In the genomic region with DNA sequence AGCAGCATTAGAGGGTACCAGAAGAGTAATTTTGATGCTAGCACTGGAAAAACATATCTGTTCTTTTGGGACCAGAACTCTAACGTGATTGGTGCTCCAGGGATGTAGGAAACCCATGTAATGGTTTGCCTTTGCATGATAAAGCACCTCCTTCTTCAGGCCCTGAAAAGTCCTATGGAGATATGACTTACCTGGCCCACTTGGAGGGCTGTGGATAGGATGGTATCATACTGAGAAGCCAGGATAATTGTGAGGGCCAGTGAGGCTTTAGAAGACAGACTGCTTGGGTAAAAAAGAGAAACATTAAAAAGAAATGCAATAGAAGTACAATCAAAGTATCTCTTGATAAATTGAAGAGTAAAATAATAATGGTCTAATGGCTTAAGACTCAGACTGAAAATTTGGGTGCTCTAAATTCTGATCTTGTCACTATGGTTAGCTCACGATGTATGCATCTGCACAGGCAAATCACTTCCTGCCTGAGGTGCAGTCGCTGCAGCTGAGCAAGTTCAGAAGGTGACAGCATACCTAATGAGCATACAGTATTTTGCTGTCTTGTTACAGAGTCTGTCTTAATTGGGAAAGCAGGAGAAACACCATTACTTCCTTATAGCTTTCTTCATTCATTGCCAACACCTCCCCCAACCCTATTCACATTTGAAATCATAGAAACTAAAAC, we compare ENCODE assay signal across 12 cellular contexts.
A peak's percentile ranks its signal among the peaks of the same experiment; 100 is the strongest.
DNase-seq lines count a peak whose midpoint lies in the region; ATAC-seq, FAIRE-seq and TF ChIP-seq lines count a peak whose summit lies in the region.
"Had no signal": no experiment of that assay in that cellular context is flagged by ENCODE, and none has a peak within 500 bp of the region (broad histone marks: within the 10 kb centered on the region; RNA-seq: fewer than 3 reads in every experiment).

No MANE protein-coding gene starts in this region.

- H3K4me2 ChIP-seq in GM12878 (ENCODE audit: control insufficient read depth, insufficient read depth), result no peak overlapping the region

- no peaks in the 10 kb centered on the region; the same call in 1 of the 2 replicates for H3K4me1 ChIP-seq in GM12878 (ENCODE audit: control insufficient read depth, insufficient read depth, low read length)

- TF ChIP-seq RAD21 in GM12878 (IDR thresholded peaks at IDR 0.05; ENCODE audit: insufficient read depth, low read depth, low read length), result no peak

- no peaks in the 10 kb centered on the region for H3K27me3 ChIP-seq in GM12878 (replicated peaks in 1 of 2; ENCODE audit: control insufficient read depth in 2 of 2, insufficient read depth in 2 of 2, low read length in 1 of 2)

- H4K20me1 ChIP-seq in GM12878 (ENCODE audit: control insufficient read depth, insufficient read depth), result no peaks in the 10 kb centered on the region

- POLR2A ChIA-PET in GM12878 (lab: Charles Lee), result no interaction called here

- CTCF ChIA-PET in GM12878 (lab: Yijun Ruan, JAX), result interaction anchor here (0.6 kb wide), 1 partner anchor 397 kb away, joined by 3 read pairs; no protein-coding TSS in a partner anchor

- peak; percentile 98 for ATAC-seq in GM18867 (IDR thresholded peaks at IDR 0.05; ENCODE audit: unreplicated experiment)
- ATAC-seq in GM21447 (IDR thresholded peaks at IDR 0.05; ENCODE audit: unreplicated experiment), result peak; percentile 93
- ATAC-seq in HG03103 (IDR thresholded peaks at IDR 0.05; ENCODE audit: low read depth, unreplicated experiment), result peak; percentile 81
- ATAC-seq in GM12878, result peak; percentile 99
- ATAC-seq: activated naive CD4-positive, alpha-beta T cell treated with anti-CD3 and anti-CD28 coated beads, Interleukin-2, amount 50 U/mL, for 72 hours; effector memory CD8-positive, alpha-beta T cell had no signal

- H3K79me2 ChIP-seq in GM12878 (ENCODE audit: control insufficient read depth, insufficient read depth, low read length), result no peaks in the 10 kb centered on the region

- no peak for TF ChIP-seq POLR2A in GM12878 (IDR thresholded peaks at IDR 0.05; ENCODE audit: low read depth, low read length)

- H2AFZ ChIP-seq in GM12878 (ENCODE audit: control insufficient read depth, low read depth, low read length), result no peak overlapping the region

- in situ Hi-C loops in GM12878 (cut with MboI), result no loop called here

- 2% methylated on average over 3 of the region's 3 CpGs for WGBS in GM12878 (ENCODE audit: insufficient coverage, insufficient replicate concordance, low lambda C conversion rate, missing lambda C conversion rate)

- no TSS peak for BruUV-seq in GM12878 (replicated peaks; lab: Mats Ljungman, UMichigan)

- DNase-seq in GM12878 (ENCODE audit: low read depth, low spot score) (peak; percentile 32), NCI-H446 treated with DMSO at 0.1 percent for 48 hours (lab: John Stamatoyannopoulos, UW) (no peak), UCSD-AML1 (lab: John Stamatoyannopoulos, UW; ENCODE audit: unreplicated experiment) (no peak)
- no peak for DNase-seq in effector CD4-positive, alpha-beta T cell
- DNase-seq: activated CD4-positive, alpha-beta T cell treated with anti-CD3 and anti-CD28 coated beads for 48 hours; DMS 273 treated with DMSO at 0.1 percent for 48 hours; effector memory CD8-positive, alpha-beta T cell; NCI-H1930 had no signal

- peak; percentile 31 for FAIRE-seq in GM12878 (lab: Jason Lieb, UNC)

- RAD21 ChIA-PET in GM12878 (lab: Charles Lee; ENCODE audit: unreplicated experiment), result interaction anchor here (1.5 kb wide), 1 partner anchor 60 kb away, joined by 3 read pairs; no protein-coding TSS in a partner anchor

- TF ChIP-seq CTCF in GM12878 (IDR thresholded peaks at IDR 0.05 in 2 of 3, conservative IDR thresholded peaks at IDR 0.05 in 1 of 3; ENCODE audit: control insufficient read depth in 2 of 3, extremely low read depth in 1 of 3, insufficient read depth in 1 of 3, low read depth in 3 of 3, low read length in 3 of 3), result no peak

- SMC1A ChIA-PET in GM12878 (lab: Charles Lee; ENCODE audit: uncharacterized antibody, unreplicated experiment), result interaction anchor here (0.7 to 1.7 kb wide), 5 partner anchors 9 to 372 kb away, joined by 3 to 5 read pairs (median 3); no protein-coding TSS in a partner anchor

- no peaks in the 10 kb centered on the region for H3K36me3 ChIP-seq in GM12878 (ENCODE audit: control insufficient read depth in 2 of 2, insufficient read depth in 2 of 2, low read length in 1 of 2)

- intact Hi-C loops in GM12878 (cut with micrococcal nuclease; ENCODE audit: unreplicated experiment), result loop anchor here (2.0 kb wide), 1 partner anchor 67 kb away; no protein-coding TSS in a partner anchor

- H3K4me3 ChIP-seq in GM12878, result no peak overlapping the region

- no peak overlapping the region for H3K9ac ChIP-seq in GM12878 (ENCODE audit: control insufficient read depth, insufficient read depth, low read length)

- TF ChIP-seq EP300 in GM12878 (IDR thresholded peaks at IDR 0.05; ENCODE audit: borderline replicate concordance in 1 of 2, control insufficient read depth in 1 of 2, low read depth in 2 of 2, low read length in 2 of 2), result no peak

- no peaks in the 10 kb centered on the region for H3K9me3 ChIP-seq in GM12878 (replicated peaks; ENCODE audit: control insufficient read depth, insufficient read depth, low read length)

- no peak overlapping the region for H3K27ac ChIP-seq in GM12878 (ENCODE audit: control insufficient read depth, insufficient read depth)

TF ChIP-seq in GM12878, 131 proteins besides CTCF, POLR2A, EP300 and RAD21 (continues in another document):
- TF ChIP-seq, protein P1, sequence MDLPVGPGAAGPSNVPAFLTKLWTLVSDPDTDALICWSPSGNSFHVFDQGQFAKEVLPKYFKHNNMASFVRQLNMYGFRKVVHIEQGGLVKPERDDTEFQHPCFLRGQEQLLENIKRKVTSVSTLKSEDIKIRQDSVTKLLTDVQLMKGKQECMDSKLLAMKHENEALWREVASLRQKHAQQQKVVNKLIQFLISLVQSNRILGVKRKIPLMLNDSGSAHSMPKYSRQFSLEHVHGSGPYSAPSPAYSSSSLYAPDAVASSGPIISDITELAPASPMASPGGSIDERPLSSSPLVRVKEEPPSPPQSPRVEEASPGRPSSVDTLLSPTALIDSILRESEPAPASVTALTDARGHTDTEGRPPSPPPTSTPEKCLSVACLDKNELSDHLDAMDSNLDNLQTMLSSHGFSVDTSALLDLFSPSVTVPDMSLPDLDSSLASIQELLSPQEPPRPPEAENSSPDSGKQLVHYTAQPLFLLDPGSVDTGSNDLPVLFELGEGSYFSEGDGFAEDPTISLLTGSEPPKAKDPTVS (IDR thresholded peaks at IDR 0.05; ENCODE audit: low read depth, low read length), result no peak
- TF ChIP-seq TBL1XR1 (IDR thresholded peaks at IDR 0.05; ENCODE audit: low read depth, low read length) (no peak), STAT3 (IDR thresholded peaks at IDR 0.05; ENCODE audit: low read depth, low read length) (no peak), HDGF (IDR thresholded peaks at IDR 0.05) (no peak), MYC (IDR thresholded peaks at IDR 0.05; ENCODE audit: insufficient read depth, insufficient read length, insufficient replicate concordance, low read length, severe bottlenecking) (no peak), NR2F1 (conservative IDR thresholded peaks at IDR 0.05) (peak; percentile 73), RBBP5 (conservative IDR thresholded peaks at IDR 0.05) (no peak), RUNX3 (IDR thresholded peaks at IDR 0.05; ENCODE audit: low read length) (peak; percentile 69), POU2F2 (IDR thresholded peaks at IDR 0.05; ENCODE audit: borderline replicate concordance, low read depth, low read length) (peak; percentile 69; the same call in 1 of the 3 replicates), CHD2 (IDR thresholded peaks at IDR 0.05; ENCODE audit: borderline replicate concordance, low read depth, low read length) (no peak), YY1 (IDR thresholded peaks at IDR 0.05; ENCODE audit: low read depth, low read length) (no peak)
- TF ChIP-seq, protein P2, sequence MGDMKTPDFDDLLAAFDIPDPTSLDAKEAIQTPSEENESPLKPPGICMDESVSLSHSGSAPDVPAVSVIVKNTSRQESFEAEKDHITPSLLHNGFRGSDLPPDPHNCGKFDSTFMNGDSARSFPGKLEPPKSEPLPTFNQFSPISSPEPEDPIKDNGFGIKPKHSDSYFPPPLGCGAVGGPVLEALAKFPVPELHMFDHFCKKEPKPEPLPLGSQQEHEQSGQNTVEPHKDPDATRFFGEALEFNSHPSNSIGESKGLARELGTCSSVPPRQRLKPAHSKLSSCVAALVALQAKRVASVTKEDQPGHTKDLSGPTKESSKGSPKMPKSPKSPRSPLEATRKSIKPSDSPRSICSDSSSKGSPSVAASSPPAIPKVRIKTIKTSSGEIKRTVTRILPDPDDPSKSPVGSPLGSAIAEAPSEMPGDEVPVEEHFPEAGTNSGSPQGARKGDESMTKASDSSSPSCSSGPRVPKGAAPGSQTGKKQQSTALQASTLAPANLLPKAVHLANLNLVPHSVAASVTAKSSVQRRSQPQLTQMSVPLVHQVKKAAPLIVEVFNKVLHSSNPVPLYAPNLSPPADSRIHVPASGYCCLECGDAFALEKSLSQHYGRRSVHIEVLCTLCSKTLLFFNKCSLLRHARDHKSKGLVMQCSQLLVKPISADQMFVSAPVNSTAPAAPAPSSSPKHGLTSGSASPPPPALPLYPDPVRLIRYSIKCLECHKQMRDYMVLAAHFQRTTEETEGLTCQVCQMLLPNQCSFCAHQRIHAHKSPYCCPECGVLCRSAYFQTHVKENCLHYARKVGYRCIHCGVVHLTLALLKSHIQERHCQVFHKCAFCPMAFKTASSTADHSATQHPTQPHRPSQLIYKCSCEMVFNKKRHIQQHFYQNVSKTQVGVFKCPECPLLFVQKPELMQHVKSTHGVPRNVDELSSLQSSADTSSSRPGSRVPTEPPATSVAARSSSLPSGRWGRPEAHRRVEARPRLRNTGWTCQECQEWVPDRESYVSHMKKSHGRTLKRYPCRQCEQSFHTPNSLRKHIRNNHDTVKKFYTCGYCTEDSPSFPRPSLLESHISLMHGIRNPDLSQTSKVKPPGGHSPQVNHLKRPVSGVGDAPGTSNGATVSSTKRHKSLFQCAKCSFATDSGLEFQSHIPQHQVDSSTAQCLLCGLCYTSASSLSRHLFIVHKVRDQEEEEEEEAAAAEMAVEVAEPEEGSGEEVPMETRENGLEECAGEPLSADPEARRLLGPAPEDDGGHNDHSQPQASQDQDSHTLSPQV (IDR thresholded peaks at IDR 0.05), result no peak
